Comparison of ENCODE assay signal across 1 cellular context in genomic region chrX:1420371-1420770, GRCh38.
TF ChIP-seq lines count a peak whose summit lies in the region.

No MANE protein-coding gene starts in this region.

TF ChIP-seq in GM23338, 12 proteins besides CTCF, POLR2A, EP300 and RAD21 (continued from another document):
- TF ChIP-seq ZNF462 (CRISPR knock-in tag; IDR thresholded peaks at IDR 0.05) (no peak), POLR2AphosphoS5 (IDR thresholded peaks at IDR 0.05; ENCODE audit: low read depth) (peak; percentile 16; the same call in 1 of the 2 replicates), CREB1 (CRISPR knock-in tag; IDR thresholded peaks at IDR 0.05; ENCODE audit: low read depth) (no peak), NANOG (IDR thresholded peaks at IDR 0.05; ENCODE audit: borderline replicate concordance) (no peak)
